Comparison of ENCODE assay signal across 27 cellular contexts in genomic region chr3:20046556-20046955, GRCh38. TPM values are rescaled to one million over a fixed set of nuclear protein-coding genes. Genes with fewer than 3 reads are reported as not detected.
"Had no signal": no experiment of that assay in that cellular context is flagged by ENCODE, and none has a peak within 500 bp of the region (broad histone marks: within the 10 kb centered on the region; RNA-seq: fewer than 3 reads in every experiment).

No MANE protein-coding gene starts in this region.

- H3K4me3 ChIP-seq: right atrium auricular region, suprapubic skin, upper lobe of right lung had no signal

- H3K27me3 Mint-ChIP-seq: activated CD8-positive, alpha-beta T cell treated with anti-CD3 and anti-CD28 coated beads for 36 hours; activated naive CD8-positive, alpha-beta T cell treated with anti-CD3 and anti-CD28 coated beads, Interleukin-2, amount 10 ng/mL, durations not matched to agents 7 days and 5 days; central memory CD8-positive, alpha-beta T cell; effector memory CD8-positive, alpha-beta T cell; memory B cell; progenitor cell of endocrine pancreas; stimulated activated naive CD8-positive, alpha-beta T cell treated with anti-CD3 and anti-CD28 coated beads, Interleukin-15, Interleukin-2, amounts not matched to agents 100 ng/mL and 50 ng/mL, for 24 hours; T-cell had no signal

- H3K27ac ChIP-seq: brain microvascular endothelial cell, right atrium auricular region, suprapubic skin, upper lobe of right lung, VCaP had no signal

- H3K27me3 ChIP-seq: brain microvascular endothelial cell, right atrium auricular region, suprapubic skin, upper lobe of right lung had no signal

- H3K36me3 Mint-ChIP-seq: memory B cell had no signal

- H3K36me3 ChIP-seq: brain microvascular endothelial cell, right atrium auricular region, suprapubic skin, upper lobe of right lung had no signal

- H3K4me3 Mint-ChIP-seq: activated CD8-positive, alpha-beta T cell treated with anti-CD3 and anti-CD28 coated beads for 36 hours; activated naive CD8-positive, alpha-beta T cell treated with anti-CD3 and anti-CD28 coated beads, Interleukin-2, amount 10 ng/mL, durations not matched to agents 7 days and 5 days; central memory CD8-positive, alpha-beta T cell; nephron; stimulated activated naive CD8-positive, alpha-beta T cell treated with anti-CD3 and anti-CD28 coated beads, Interleukin-15, Interleukin-2, amounts not matched to agents 100 ng/mL and 50 ng/mL, for 24 hours had no signal

- H3K9me3 Mint-ChIP-seq: activated CD8-positive, alpha-beta T cell treated with anti-CD3 and anti-CD28 coated beads for 36 hours; activated naive CD8-positive, alpha-beta T cell treated with anti-CD3 and anti-CD28 coated beads, Interleukin-2, amount 10 ng/mL, durations not matched to agents 7 days and 5 days; central memory CD8-positive, alpha-beta T cell; effector memory CD8-positive, alpha-beta T cell; memory B cell; nephron; stimulated activated naive CD8-positive, alpha-beta T cell treated with anti-CD3 and anti-CD28 coated beads, Interleukin-15, Interleukin-2, amounts not matched to agents 100 ng/mL and 50 ng/mL, for 24 hours; T-cell had no signal

- H3K9me3 ChIP-seq: right atrium auricular region, suprapubic skin, upper lobe of right lung had no signal

- H3K27ac Mint-ChIP-seq: activated CD8-positive, alpha-beta T cell treated with anti-CD3 and anti-CD28 coated beads for 36 hours; activated naive CD8-positive, alpha-beta T cell treated with anti-CD3 and anti-CD28 coated beads, Interleukin-2, amount 10 ng/mL, durations not matched to agents 7 days and 5 days; nephron; progenitor cell of endocrine pancreas had no signal

- ATAC-seq: activated CD8-positive, alpha-beta T cell treated with anti-CD3 and anti-CD28 coated beads for 36 hours; effector memory CD8-positive, alpha-beta T cell; left ventricle myocardium superior; T-cell; upper lobe of right lung had no signal

- DNase-seq: activated CD8-positive, alpha-beta T cell treated with anti-CD3 and anti-CD28 coated beads for 36 hours; activated gamma-delta T cell treated with Interleukin-2 at 50 U/mL for 16 hours; activated naive CD8-positive, alpha-beta T cell treated with anti-CD3 and anti-CD28 coated beads, Interleukin-2, amount 10 ng/mL, durations not matched to agents 7 days and 5 days; activated T-cell treated with anti-CD3 and anti-CD28 coated beads, Interleukin-2, amount 50 U/mL, for 48 hours; anterior cingulate cortex; brain microvascular endothelial cell; cortex of kidney; effector memory CD8-positive, alpha-beta T cell; foreskin melanocyte; kidney glomerular epithelial cell; left ventricle myocardium superior; occipital lobe; small intestine; stimulated activated CD4-positive, alpha-beta T cell treated with anti-CD3 and anti-CD28 coated beads, Interleukin-4, amount 100 ng/mL, for 24 hours; T-cell; T1000; upper lobe of right lung had no signal

RNA-seq across cellular contexts. Expression of gene PP2D1, which starts 34.5 kb away (rescaled TPM):
- total RNA-seq: activated CD8-positive, alpha-beta T cell treated with anti-CD3 and anti-CD28 coated beads for 36 hours; activated naive CD8-positive, alpha-beta T cell treated with anti-CD3 and anti-CD28 coated beads, Interleukin-2, amount 10 ng/mL, durations not matched to agents 7 days and 5 days; fibroblast of lung; left ventricle myocardium superior; mucosa of gallbladder; occipital lobe; progenitor cell of endocrine pancreas; right atrium auricular region; suprapubic skin; T-cell; upper lobe of right lung had no signal
